In genomic region chr3:181379278-181379677, GRCh38 we compare ENCODE assay signal across 30 cellular contexts.
"Had no signal": no experiment of that assay in that cellular context is flagged by ENCODE, and none has a peak within 500 bp of the region (broad histone marks: within the 10 kb centered on the region; RNA-seq: fewer than 3 reads in every experiment).

No MANE protein-coding gene starts in this region.

- H3K4me3 ChIP-seq: adrenal gland, ascending aorta, body of pancreas, breast epithelium, cardiac muscle cell had no signal

- ATAC-seq: activated naive CD4-positive, alpha-beta T cell treated with anti-CD3 and anti-CD28 coated beads, Interleukin-2, amount 50 U/mL, for 72 hours; activated naive CD8-positive, alpha-beta T cell treated with anti-CD3 and anti-CD28 coated beads, Interleukin-2, amount 50 U/mL, for 24 hours; activated T-cell treated with anti-CD3 and anti-CD28 coated beads, Interleukin-2, amount 50 U/mL, for 4 hours; activated T-cell treated with anti-CD3 and anti-CD28 coated beads, Interleukin-2, amount 50 U/mL, for 72 hours; activated T-helper 17 cell treated with anti-CD3 and anti-CD28 coated beads, Interleukin-2, amount 50 U/mL, for 72 hours; body of pancreas had no signal

- H3K9me3 ChIP-seq: adrenal gland, ascending aorta, body of pancreas, breast epithelium had no signal

- H3K27me3 ChIP-seq: adrenal gland, ascending aorta, body of pancreas, brain microvascular endothelial cell, breast epithelium, cardiac muscle cell had no signal

- H3K4me1 ChIP-seq: adrenal gland, ascending aorta, body of pancreas, breast epithelium had no signal

- DNase-seq: activated effector memory CD4-positive, alpha-beta T cell treated with anti-CD3 and anti-CD28 coated beads, Interleukin-2, amount 50 U/mL, for 16 hours; activated effector memory CD4-positive, alpha-beta T cell treated with Interleukin-2 at 50 U/mL for 16 hours; activated gamma-delta T cell; activated gamma-delta T cell treated with Interleukin-2 at 50 U/mL for 16 hours; activated naive CD4-positive, alpha-beta T cell; activated naive CD4-positive, alpha-beta T cell treated with anti-CD3 and anti-CD28 coated beads for 36 hours; activated naive CD4-positive, alpha-beta T cell treated with anti-CD3 and anti-CD28 coated beads, Interleukin-2, amount 10 ng/mL, durations not matched to agents 7 days and 5 days; activated naive CD4-positive, alpha-beta T cell treated with anti-CD3 and anti-CD28 coated beads, Interleukin-2, amount 50 U/mL, for 16 hours; activated naive CD4-positive, alpha-beta T cell treated with Interleukin-2 at 50 U/mL for 16 hours; activated naive CD8-positive, alpha-beta T cell treated with anti-CD3 and anti-CD28 coated beads for 36 hours; activated naive CD8-positive, alpha-beta T cell treated with anti-CD3 and anti-CD28 coated beads, Interleukin-2, amount 10 ng/mL, durations not matched to agents 7 days and 5 days; activated naive CD8-positive, alpha-beta T cell treated with anti-CD3 and anti-CD28 coated beads, Interleukin-2, amount 50 U/mL, for 24 hours; activated T-cell treated with anti-CD3 and anti-CD28 coated beads, Interleukin-2, amount 50 U/mL, for 24 hours; activated T-cell treated with anti-CD3 and anti-CD28 coated beads, Interleukin-2, amount 50 U/mL, for 4 hours; activated T-cell treated with anti-CD3 and anti-CD28 coated beads, Interleukin-2, amount 50 U/mL, for 48 hours; activated T-cell treated with anti-CD3 and anti-CD28 coated beads, Interleukin-2, amount 50 U/mL, for 72 hours; adrenal gland; amniotic stem cell; amygdala; anterior cingulate cortex; aorta; body of pancreas; brain microvascular endothelial cell; central memory CD4-positive, alpha-beta T cell; cerebellar nuclear complex had no signal

- H3K27ac ChIP-seq: adrenal gland, ascending aorta, body of pancreas, brain microvascular endothelial cell, breast epithelium, cardiac muscle cell had no signal

- H3K36me3 ChIP-seq: adrenal gland, ascending aorta, brain microvascular endothelial cell, breast epithelium, cardiac muscle cell had no signal
